1 cellular context compared by ENCODE assay signal in genomic region chr6:10404107-10404798, GRCh38.
A peak's percentile ranks its signal among the peaks of the same experiment; 100 is the strongest.
TF ChIP-seq lines count a peak whose summit lies in the region.

No MANE protein-coding gene starts in this region.

TF ChIP-seq in K562, 482 proteins besides CTCF, POLR2A, EP300 and RAD21 (continued from another document and continues in another):
- peak; percentile 99 for TF ChIP-seq ZNF592 (IDR thresholded peaks at IDR 0.05)
- peak; percentile 60; the same call in 1 of the 2 replicates for TF ChIP-seq ZBTB26 (CRISPR knock-in tag; IDR thresholded peaks at IDR 0.05)
- no peak for TF ChIP-seq RBM14 (IDR thresholded peaks at IDR 0.05; ENCODE audit: borderline replicate concordance, insufficient read depth, low read depth, low read length)
- peak; percentile 84; the same call in 1 of the 2 replicates for TF ChIP-seq ZBTB2 (IDR thresholded peaks at IDR 0.05)
- TF ChIP-seq CREB1 (IDR thresholded peaks at IDR 0.05): peak; percentile 75
- TF ChIP-seq CREB1 (CRISPR knock-in tag; IDR thresholded peaks at IDR 0.05): peak; percentile 68
- TF ChIP-seq ZNF586 (CRISPR knock-in tag; conservative IDR thresholded peaks at IDR 0.05): no peak
- peak; percentile 97 for TF ChIP-seq CREB3 (tag; conservative IDR thresholded peaks at IDR 0.05; ENCODE audit: low read depth)
- no peak for TF ChIP-seq ADNP (tag; IDR thresholded peaks at IDR 0.05)
- peak; percentile 88; the same call in 1 of the 2 replicates for TF ChIP-seq RB1 (IDR thresholded peaks at IDR 0.05; ENCODE audit: low read depth)
- TF ChIP-seq GTF2E2 (tag; IDR thresholded peaks at IDR 0.05): no peak
- TF ChIP-seq NFE2L1 (tag; IDR thresholded peaks at IDR 0.05; ENCODE audit: borderline replicate concordance, low read depth): no peak
- peak; percentile 51 for TF ChIP-seq FIP1L1 (IDR thresholded peaks at IDR 0.05; ENCODE audit: low read depth, low read length, poor library complexity, severe bottlenecking)
- peak; percentile 85 for TF ChIP-seq DIDO1 (tag; IDR thresholded peaks at IDR 0.05; ENCODE audit: low read depth)
- peak; percentile 88 for TF ChIP-seq RBBP5 (IDR thresholded peaks at IDR 0.05; ENCODE audit: borderline replicate concordance, insufficient read depth, low read length, poor library complexity, severe bottlenecking)
- TF ChIP-seq THAP12 (CRISPR knock-in tag; IDR thresholded peaks at IDR 0.05): peak; percentile 92; the same call in 1 of the 2 replicates
- TF ChIP-seq ZNF175 (CRISPR knock-in tag; IDR thresholded peaks at IDR 0.05; ENCODE audit: low read depth): peak; percentile 95
- TF ChIP-seq MTA1 (IDR thresholded peaks at IDR 0.05; ENCODE audit: borderline replicate concordance): 0 out of 2 replicates have a peak, but pooled peaks have one; percentile 39
- TF ChIP-seq ZNF436 (CRISPR knock-in tag; IDR thresholded peaks at IDR 0.05): no peak
- TF ChIP-seq NELFE (IDR thresholded peaks at IDR 0.05; ENCODE audit: insufficient read depth, insufficient read length): no peak
- TF ChIP-seq MTA3 (IDR thresholded peaks at IDR 0.05; ENCODE audit: borderline replicate concordance): peak; percentile 51; the same call in 1 of the 2 replicates
- peak; percentile 78 for TF ChIP-seq ELF2 (CRISPR knock-in tag; IDR thresholded peaks at IDR 0.05)
- TF ChIP-seq ZNF121 (CRISPR knock-in tag; conservative IDR thresholded peaks at IDR 0.05): no peak
- 0 out of 2 replicates have a peak, but pooled peaks have one; percentile 42 for TF ChIP-seq ZNF707 (CRISPR knock-in tag; conservative IDR thresholded peaks at IDR 0.05)
- 0 out of 2 replicates have a peak, but pooled peaks have one; percentile 45 for TF ChIP-seq MXI1 (IDR thresholded peaks at IDR 0.05; ENCODE audit: low read depth, low read length)
- peak; percentile 92 for TF ChIP-seq KLF1 (tag; IDR thresholded peaks at IDR 0.05)
- no peak for TF ChIP-seq ZBTB8A (IDR thresholded peaks at IDR 0.05; ENCODE audit: partially characterized antibody)
- no peak for TF ChIP-seq HMG20B (CRISPR knock-in tag; IDR thresholded peaks at IDR 0.05)
- no peak for TF ChIP-seq ESRRB (CRISPR knock-in tag; IDR thresholded peaks at IDR 0.05; ENCODE audit: borderline replicate concordance)
- peak; percentile 94 for TF ChIP-seq ZNF584 (CRISPR knock-in tag; IDR thresholded peaks at IDR 0.05; ENCODE audit: low read depth)
- TF ChIP-seq ZNF449 (CRISPR knock-in tag; IDR thresholded peaks at IDR 0.05): peak; percentile 81
- peak; percentile 23 for TF ChIP-seq HNRNPLL (IDR thresholded peaks at IDR 0.05; ENCODE audit: low read depth, low read length, poor library complexity, severe bottlenecking)
- TF ChIP-seq MTA2 (IDR thresholded peaks at IDR 0.05; ENCODE audit: low read depth): peak; percentile 63
- TF ChIP-seq GTF2F1 (IDR thresholded peaks at IDR 0.05; ENCODE audit: low read depth, low read length): peak; percentile 74; the same call in 1 of the 2 replicates
- peak; percentile 12; the same call in 1 of the 2 replicates for TF ChIP-seq ZNF212 (CRISPR knock-in tag; IDR thresholded peaks at IDR 0.05)
- TF ChIP-seq LCOR (CRISPR knock-in tag; IDR thresholded peaks at IDR 0.05): no peak
- TF ChIP-seq REST (CRISPR knock-in tag; IDR thresholded peaks at IDR 0.05; ENCODE audit: low read depth): peak; percentile 89
- TF ChIP-seq U2AF2 (optimal IDR thresholded peaks at IDR 0.05; ENCODE audit: low read depth, low read length): no peak
- no peak for TF ChIP-seq STAT5A (IDR thresholded peaks at IDR 0.05; ENCODE audit: borderline replicate concordance, low read length)
- TF ChIP-seq SP1 (CRISPR knock-in tag; IDR thresholded peaks at IDR 0.05): peak; percentile 62
- TF ChIP-seq SMC3 (conservative IDR thresholded peaks at IDR 0.05; ENCODE audit: insufficient read depth, low read depth, low read length): 0 out of 2 replicates have a peak, but pooled peaks have one; percentile 12
- 0 out of 2 replicates have a peak, but pooled peaks have one; percentile 36 for TF ChIP-seq MTF1 (CRISPR knock-in tag; IDR thresholded peaks at IDR 0.05; ENCODE audit: borderline replicate concordance)
- TF ChIP-seq FOS (IDR thresholded peaks at IDR 0.05; ENCODE audit: extremely low read depth, insufficient read length): no peak
- no peak for TF ChIP-seq CEBPB (tag; IDR thresholded peaks at IDR 0.05)
- TF ChIP-seq STAT5B (CRISPR knock-in tag; IDR thresholded peaks at IDR 0.05): 0 out of 2 replicates have a peak, but pooled peaks have one; percentile 31
- 0 out of 2 replicates have a peak, but pooled peaks have one; percentile 39 for TF ChIP-seq E2F4 (CRISPR knock-in tag; IDR thresholded peaks at IDR 0.05; ENCODE audit: low read depth)
- 0 out of 2 replicates have a peak, but pooled peaks have one; percentile 44 for TF ChIP-seq ATF4 (CRISPR knock-in tag; IDR thresholded peaks at IDR 0.05)
- TF ChIP-seq RNF2 (IDR thresholded peaks at IDR 0.05): peak; percentile 76; the same call in 1 of the 2 replicates
- peak; percentile 92 for TF ChIP-seq SMAD4 (CRISPR knock-in tag; conservative IDR thresholded peaks at IDR 0.05)
